20 cellular contexts compared by ENCODE assay signal in the genomic region with DNA sequence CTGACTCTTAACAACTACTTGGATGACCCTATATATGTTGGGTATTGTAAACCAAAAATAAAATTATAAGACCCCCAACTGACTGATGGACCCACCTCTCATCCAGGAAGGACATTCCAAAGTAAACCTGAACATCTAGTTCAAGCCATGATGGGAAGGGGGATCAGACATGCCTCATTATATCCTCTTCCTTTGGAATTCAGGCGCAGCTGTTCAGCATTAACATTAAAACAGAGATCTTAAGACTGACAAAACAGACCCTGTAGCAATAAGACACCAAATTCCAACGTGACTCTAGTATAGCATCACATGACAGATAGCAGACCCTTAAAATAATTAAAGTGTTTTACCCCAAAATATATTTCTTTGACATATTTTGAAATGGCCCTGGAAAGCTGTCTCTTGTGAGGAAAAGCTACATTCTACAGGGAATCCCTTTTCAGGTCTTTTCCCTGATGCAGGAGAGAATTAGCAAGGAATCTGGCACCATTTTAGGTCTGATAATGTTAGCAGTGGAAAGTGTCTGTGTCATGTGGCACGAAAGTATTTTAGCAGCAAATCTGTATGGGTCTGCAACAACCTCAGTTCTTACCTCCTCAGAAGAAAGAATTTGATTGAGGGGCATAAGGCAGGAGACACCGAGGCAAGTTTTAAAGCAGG.
A peak's percentile ranks its signal among the peaks of the same experiment; 100 is the strongest.
DNase-seq lines count a peak whose midpoint lies in the region; ATAC-seq, FAIRE-seq and TF ChIP-seq lines count a peak whose summit lies in the region.
"Had no signal": no experiment of that assay in that cellular context is flagged by ENCODE, and none has a peak within 500 bp of the region (broad histone marks: within the 10 kb centered on the region; RNA-seq: fewer than 3 reads in every experiment).

No MANE protein-coding gene starts in this region.

- H2BK12ac ChIP-seq in H1 (ENCODE audit: low read depth, low read length), result peak overlapping the region; percentile 84; the same call in 1 of the 2 replicates

- no peak overlapping the region for H3K4ac ChIP-seq in H1 (replicated peaks; ENCODE audit: insufficient read length, low read depth, low read length)

- H2AFZ ChIP-seq in H1 (ENCODE audit: low read length), result peak overlapping the region; percentile 28; the same call in 1 of the 2 replicates
- H2AFZ ChIP-seq: GM23248 had no signal

- H3K27me3 Mint-ChIP-seq in nephron (ENCODE audit: low read depth), result no peaks in the 10 kb centered on the region
- no peaks in the 10 kb centered on the region for H3K27me3 Mint-ChIP-seq in activated CD4-positive, alpha-beta T cell treated with anti-CD3 and anti-CD28 coated beads for 36 hours

- H2BK120ac ChIP-seq in H1 (replicated peaks; ENCODE audit: low read depth, low read length), result no peak overlapping the region

- H3K4me1 Mint-ChIP-seq in nephron, result peaks cover 39% of the 10 kb centered on the region
- no peaks in the 10 kb centered on the region for H3K4me1 Mint-ChIP-seq in activated CD4-positive, alpha-beta T cell treated with anti-CD3 and anti-CD28 coated beads for 36 hours
- H3K4me1 Mint-ChIP-seq: CD14-positive monocyte had no signal

- no peak overlapping the region for H3K9ac ChIP-seq in HUES48 (ENCODE audit: low read depth, low read length)
- H3K9ac ChIP-seq in H1 (replicated peaks in 1 of 4; ENCODE audit: extremely low read depth in 1 of 4, low read depth in 3 of 4, low read length in 3 of 4), result no peak overlapping the region
- H3K9ac ChIP-seq: BLaER1, GM23248, KMS-11 had no signal

- TF ChIP-seq POLR2A in H1 (IDR thresholded peaks at IDR 0.05; ENCODE audit: control extremely low read depth in 1 of 2, low read depth in 2 of 2, low read length in 2 of 2), result no peak

- H3K4me1 ChIP-seq in HUES48 (ENCODE audit: control insufficient read depth, insufficient read depth, low read length) (peaks cover 47% of the 10 kb centered on the region), H1 (replicated peaks in 1 of 4; ENCODE audit: control insufficient read depth in 3 of 4, insufficient read depth in 4 of 4, low read length in 3 of 4) (peaks cover 4 to 15% (median 13%) of the 10 kb centered on the region in 4 experiments)
- H3K4me1 ChIP-seq: BLaER1 had no signal

- peak overlapping the region in 1 of 3 experiments; percentile 28 for H3K4me3 Mint-ChIP-seq in nephron
- H3K4me3 Mint-ChIP-seq in activated CD4-positive, alpha-beta T cell treated with anti-CD3 and anti-CD28 coated beads for 36 hours, result no peak overlapping the region
- H3K4me3 Mint-ChIP-seq: CD14-positive monocyte; CD8-positive, alpha-beta T cell had no signal

- 0 out of 2 replicates have a peak overlapping the region, but pooled peaks have one; percentile 91 for H2BK20ac ChIP-seq in H1 (ENCODE audit: low read length)

- H3K9me3 Mint-ChIP-seq in nephron, result no peaks in the 10 kb centered on the region
- no peaks in the 10 kb centered on the region for H3K9me3 Mint-ChIP-seq in activated CD4-positive, alpha-beta T cell treated with anti-CD3 and anti-CD28 coated beads for 36 hours (ENCODE audit: low read depth)
- H3K9me3 Mint-ChIP-seq: CD8-positive, alpha-beta T cell had no signal

- no peaks in the 10 kb centered on the region for H3K79me2 ChIP-seq in H1 (ENCODE audit: control insufficient read depth in 1 of 2, insufficient read depth in 2 of 2, low read length in 2 of 2)

- 0 out of 2 replicates have a peak overlapping the region, but pooled peaks have one; percentile 84 for H2BK5ac ChIP-seq in H1 (ENCODE audit: low read depth, low read length)

- no peak overlapping the region for H3K23ac ChIP-seq in H1 (ENCODE audit: insufficient read length)

- FAIRE-seq in H1 (lab: Jason Lieb, UNC), result no peak
- FAIRE-seq: G401.6, GM12891 had no signal

- H3K4me2 ChIP-seq in H1 (ENCODE audit: insufficient read depth in 1 of 2, low read depth in 2 of 2, low read length in 2 of 2), result peak overlapping the region in 1 of 2 experiments; percentile 19; a peak in 1 of 4 replicates
- H3K4me2 ChIP-seq: BLaER1, KMS-11 had no signal

- no peak overlapping the region for H4K8ac ChIP-seq in H1 (ENCODE audit: extremely low read depth, insufficient read depth, low read length)

- ATAC-seq in activated CD4-positive, alpha-beta T cell treated with anti-CD3 and anti-CD28 coated beads for 36 hours, result no peak
- no peak for ATAC-seq in GM21360 (IDR thresholded peaks at IDR 0.05; ENCODE audit: unreplicated experiment)
- ATAC-seq in GM21381 (IDR thresholded peaks at IDR 0.05; ENCODE audit: unreplicated experiment), result no peak
- ATAC-seq: CD8-positive, alpha-beta T cell had no signal

- intact Hi-C loops in activated CD4-positive, alpha-beta T cell treated with anti-CD3 and anti-CD28 coated beads for 36 hours (cut with DNase I, micrococcal nuclease), result no loop called here

- no peaks in the 10 kb centered on the region for H3K79me1 ChIP-seq in H1 (ENCODE audit: low read depth, low read length)

- H3K27ac Mint-ChIP-seq in nephron, result peak overlapping the region; percentile 55 to 69 (median 68)
- no peak overlapping the region for H3K27ac Mint-ChIP-seq in activated CD4-positive, alpha-beta T cell treated with anti-CD3 and anti-CD28 coated beads for 36 hours
- H3K27ac Mint-ChIP-seq: CD14-positive monocyte; CD8-positive, alpha-beta T cell had no signal

- H3K14ac ChIP-seq in H1 (ENCODE audit: insufficient read length), result no peak overlapping the region

- no peaks in the 10 kb centered on the region for H3K23me2 ChIP-seq in H1 (ENCODE audit: low read depth, low read length)

- H3K36me3 Mint-ChIP-seq in nephron (ENCODE audit: low read depth), result no peaks in the 10 kb centered on the region
- no peaks in the 10 kb centered on the region for H3K36me3 Mint-ChIP-seq in activated CD4-positive, alpha-beta T cell treated with anti-CD3 and anti-CD28 coated beads for 36 hours (ENCODE audit: low read depth)
- H3K36me3 Mint-ChIP-seq: CD14-positive monocyte; CD8-positive, alpha-beta T cell had no signal

- POLR2A ChIA-PET in H1 (lab: Charles Lee; ENCODE audit: partially characterized antibody), result no interaction called here
- POLR2A ChIA-PET in activated CD4-positive, alpha-beta T cell treated with anti-CD3 and anti-CD28 coated beads for 36 hours (lab: Charles Lee), result no interaction called here

- H3K9me3 ChIP-seq in HUES48 (ENCODE audit: control insufficient read depth, insufficient read depth, low read length) (no peaks in the 10 kb centered on the region), H1 (ENCODE audit: insufficient read depth in 2 of 2, low read depth in 1 of 2, low read length in 1 of 2) (no peaks in the 10 kb centered on the region)
- H3K9me3 ChIP-seq: BLaER1 had no signal

- H3K27ac ChIP-seq in HUES48 (ENCODE audit: low read depth, low read length), result peak overlapping the region; percentile 9
- no peak overlapping the region for H3K27ac ChIP-seq in H1 (ENCODE audit: low read depth, low read length)
- H3K27ac ChIP-seq: BLaER1, GM23248, KMS-11 had no signal

- CTCF ChIA-PET in H1 (lab: Charles Lee; ENCODE audit: partially characterized antibody), result no interaction called here
- CTCF ChIA-PET in activated CD4-positive, alpha-beta T cell treated with anti-CD3 and anti-CD28 coated beads for 36 hours (lab: Charles Lee), result no interaction called here

- no peak overlapping the region; the same call in 1 of the 2 replicates for H3K4me3 ChIP-seq in HUES48 (ENCODE audit: low read depth, low read length)
- H3K4me3 ChIP-seq in H1 (ENCODE audit: extremely low read depth in 1 of 4, insufficient read depth in 2 of 4, low read depth in 3 of 4, low read length in 4 of 4), result no peak overlapping the region
- H3K4me3 ChIP-seq: BLaER1, GM23248 had no signal

- TF ChIP-seq CTCF in H1 (IDR thresholded peaks at IDR 0.05; ENCODE audit: control extremely low read depth in 1 of 3, insufficient read depth in 1 of 3, low read depth in 1 of 3, low read length in 3 of 3) (no peak), nephron (IDR thresholded peaks at IDR 0.05; ENCODE audit: unreplicated experiment in 3 of 3) (no peak)

- DNase-seq in ELF-1 (ENCODE audit: low read depth, low spot score) (peak; percentile 2), H1 (ENCODE audit: low read depth in 1 of 2, low spot score in 2 of 2) (no peak), activated T-cell treated with anti-CD3 and anti-CD28 coated beads for 4 hours (no peak)
- DNase-seq in activated CD4-positive, alpha-beta T cell treated with anti-CD3 and anti-CD28 coated beads for 36 hours, result no peak
- DNase-seq: 8988T; Calu3; CD8-positive, alpha-beta T cell; DND-41; EL; GM23248; H7 had no signal

- TF ChIP-seq EP300 in H1 (IDR thresholded peaks at IDR 0.05; ENCODE audit: borderline replicate concordance in 1 of 2, low read depth in 2 of 2, low read length in 2 of 2), result no peak

- H3K36me3 ChIP-seq in HUES48 (ENCODE audit: control insufficient read depth, insufficient read depth, low read length), result no peaks in the 10 kb centered on the region
- no peaks in the 10 kb centered on the region for H3K36me3 ChIP-seq in H1 (ENCODE audit: control insufficient read depth in 2 of 4, insufficient read depth in 4 of 4, low read length in 3 of 4)
- H3K36me3 ChIP-seq: BLaER1 had no signal

- H3K27me3 ChIP-seq in HUES48 (ENCODE audit: control insufficient read depth, insufficient read depth, low read length) (no peaks in the 10 kb centered on the region), H1 (replicated peaks in 1 of 4; ENCODE audit: control insufficient read depth in 3 of 4, extremely low read depth in 1 of 4, insufficient read depth in 3 of 4, low read length in 3 of 4) (no peaks in the 10 kb centered on the region)
- H3K27me3 ChIP-seq: BLaER1 had no signal

- no peaks in the 10 kb centered on the region for H4K20me1 ChIP-seq in H1 (replicated peaks in 1 of 2; ENCODE audit: control insufficient read depth in 1 of 2, insufficient read depth in 2 of 2, low read length in 2 of 2)
- H4K20me1 ChIP-seq: BLaER1 had no signal

- H3K18ac ChIP-seq in H1 (ENCODE audit: extremely low read depth, low read length), result no peak overlapping the region

- no peak overlapping the region for H4K5ac ChIP-seq in H1 (ENCODE audit: insufficient read length, low read depth, low read length)

- WGBS in H1 (ENCODE audit: extremely low coverage in 1 of 2, insufficient coverage in 1 of 2, insufficient read length in 1 of 2, insufficient replicate concordance in 2 of 2, low coverage in 1 of 2, low lambda C conversion rate in 2 of 2, missing lambda C conversion rate in 1 of 2), 2 experiments, result 77% methylated on average over 4 of the region's 4 CpGs; no CpG with 5 or more reads in 1 of the 2 experiments

- no peak overlapping the region for H2AK5ac ChIP-seq in H1 (ENCODE audit: low read depth, low read length)

- no peak for TF ChIP-seq RAD21 in H1 (IDR thresholded peaks at IDR 0.05 in 1 of 2, conservative IDR thresholded peaks at IDR 0.05 in 1 of 2; ENCODE audit: low read depth in 2 of 2, low read length in 2 of 2)

- no peak overlapping the region for H2BK15ac ChIP-seq in H1 (ENCODE audit: low read length)

- H4K91ac ChIP-seq in H1 (replicated peaks; ENCODE audit: insufficient read length, low read length), result no peak overlapping the region

- no peak overlapping the region for H3K56ac ChIP-seq in H1 (replicated peaks; ENCODE audit: insufficient read length, low read depth, low read length)

TF ChIP-seq in H1, 55 proteins besides CTCF, POLR2A, EP300 and RAD21 (continues in another document):
- TF ChIP-seq CREB1 (IDR thresholded peaks at IDR 0.05), result no peak
- TF ChIP-seq, protein P1, sequence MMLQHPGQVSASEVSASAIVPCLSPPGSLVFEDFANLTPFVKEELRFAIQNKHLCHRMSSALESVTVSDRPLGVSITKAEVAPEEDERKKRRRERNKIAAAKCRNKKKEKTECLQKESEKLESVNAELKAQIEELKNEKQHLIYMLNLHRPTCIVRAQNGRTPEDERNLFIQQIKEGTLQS (IDR thresholded peaks at IDR 0.05; ENCODE audit: insufficient read depth, low read depth, low read length), result no peak
